In genomic region chr2:46308629-46309028, GRCh38 we compare ENCODE assay signal across 1 cellular context.
A peak's percentile ranks its signal among the peaks of the same experiment; 100 is the strongest.
TF ChIP-seq lines count a peak whose summit lies in the region.

No MANE protein-coding gene starts in this region.

TF ChIP-seq in HepG2, 621 proteins besides CTCF, POLR2A, EP300 and RAD21 (continued from another document and continues in another):
- no peak for TF ChIP-seq ZNF318 (CRISPR knock-in tag; IDR thresholded peaks at IDR 0.05)
- TF ChIP-seq POGZ (CRISPR knock-in tag; IDR thresholded peaks at IDR 0.05), result peak; percentile 48
- no peak for TF ChIP-seq ZNF589 (CRISPR knock-in tag; conservative IDR thresholded peaks at IDR 0.05)
- TF ChIP-seq MTA3 (CRISPR knock-in tag; IDR thresholded peaks at IDR 0.05), result no peak
- 0 out of 2 replicates have a peak, but pooled peaks have one; percentile 73 for TF ChIP-seq ZNF557 (CRISPR knock-in tag; IDR thresholded peaks at IDR 0.05)
- TF ChIP-seq ZNF598 (CRISPR knock-in tag; IDR thresholded peaks at IDR 0.05; ENCODE audit: borderline replicate concordance), result no peak
- TF ChIP-seq ZNF205 (CRISPR knock-in tag; IDR thresholded peaks at IDR 0.05), result peak; percentile 37; the same call in 1 of the 2 replicates
- no peak for TF ChIP-seq HHEX (CRISPR knock-in tag; IDR thresholded peaks at IDR 0.05)
- no peak for TF ChIP-seq GATAD1 (CRISPR knock-in tag; IDR thresholded peaks at IDR 0.05)
- peak; percentile 98 for TF ChIP-seq ZBTB39 (CRISPR knock-in tag; IDR thresholded peaks at IDR 0.05)
- TF ChIP-seq CSRNP1 (CRISPR knock-in tag; IDR thresholded peaks at IDR 0.05), result no peak
- no peak for TF ChIP-seq ARNT (IDR thresholded peaks at IDR 0.05)
- no peak for TF ChIP-seq ZNF558 (CRISPR knock-in tag; IDR thresholded peaks at IDR 0.05; ENCODE audit: borderline replicate concordance)
- TF ChIP-seq EZH2 (conservative IDR thresholded peaks at IDR 0.05; ENCODE audit: low read depth, low read length), result no peak
- no peak for TF ChIP-seq JDP2 (CRISPR knock-in tag; IDR thresholded peaks at IDR 0.05; ENCODE audit: borderline replicate concordance)
- TF ChIP-seq WIZ (CRISPR knock-in tag; IDR thresholded peaks at IDR 0.05), result no peak
- TF ChIP-seq ARID2 (CRISPR knock-in tag; IDR thresholded peaks at IDR 0.05; ENCODE audit: borderline replicate concordance), result no peak
- no peak for TF ChIP-seq HOXD1 (CRISPR knock-in tag; IDR thresholded peaks at IDR 0.05)
- no peak for TF ChIP-seq ZNF605 (CRISPR knock-in tag; IDR thresholded peaks at IDR 0.05)
- TF ChIP-seq HNRNPK (IDR thresholded peaks at IDR 0.05; ENCODE audit: low read depth, low read length, poor library complexity, severe bottlenecking), result no peak
- TF ChIP-seq ZNF44 (CRISPR knock-in tag; IDR thresholded peaks at IDR 0.05), result no peak
- TF ChIP-seq KAT2B (IDR thresholded peaks at IDR 0.05; ENCODE audit: borderline replicate concordance, low read depth, low read length), result no peak
- TF ChIP-seq ZNF773 (CRISPR knock-in tag; IDR thresholded peaks at IDR 0.05; ENCODE audit: borderline replicate concordance), result no peak
- TF ChIP-seq NR2F6 (IDR thresholded peaks at IDR 0.05), result peak; percentile 71; the same call in 1 of the 2 replicates
- TF ChIP-seq NR2F6 (CRISPR knock-in tag; IDR thresholded peaks at IDR 0.05), result peak; percentile 84
- TF ChIP-seq EED (CRISPR knock-in tag; IDR thresholded peaks at IDR 0.05), result no peak
- TF ChIP-seq KLF9 (CRISPR knock-in tag; IDR thresholded peaks at IDR 0.05; ENCODE audit: low read depth), result peak; percentile 22; the same call in 1 of the 2 replicates
- peak in 1 of 2 experiments; percentile 69; a peak in 1 of 4 replicates for TF ChIP-seq KLF16 (CRISPR knock-in tag; IDR thresholded peaks at IDR 0.05)
- no peak for TF ChIP-seq STAT5B (CRISPR knock-in tag; IDR thresholded peaks at IDR 0.05)
- no peak for TF ChIP-seq MTF1 (CRISPR knock-in tag; IDR thresholded peaks at IDR 0.05)
- no peak for TF ChIP-seq HNRNPUL1 (IDR thresholded peaks at IDR 0.05; ENCODE audit: low read depth, low read length)
- no peak; the same call in 1 of the 2 replicates for TF ChIP-seq ARNTL (CRISPR knock-in tag; IDR thresholded peaks at IDR 0.05)
- peak; percentile 53; the same call in 1 of the 2 replicates for TF ChIP-seq SALL1 (CRISPR knock-in tag; IDR thresholded peaks at IDR 0.05)
- no peak for TF ChIP-seq RNF219 (CRISPR knock-in tag; IDR thresholded peaks at IDR 0.05)
- no peak for TF ChIP-seq MXI1 (IDR thresholded peaks at IDR 0.05; ENCODE audit: borderline replicate concordance, low read depth, low read length)
- TF ChIP-seq ZNF780A (CRISPR knock-in tag; IDR thresholded peaks at IDR 0.05), result no peak
- no peak for TF ChIP-seq ZNF276 (CRISPR knock-in tag; IDR thresholded peaks at IDR 0.05; ENCODE audit: low read depth)
- no peak for TF ChIP-seq NAIF1 (CRISPR knock-in tag; IDR thresholded peaks at IDR 0.05; ENCODE audit: borderline replicate concordance)
- no peak for TF ChIP-seq EEA1 (CRISPR knock-in tag; IDR thresholded peaks at IDR 0.05; ENCODE audit: borderline replicate concordance)
- TF ChIP-seq FOXJ3 (CRISPR knock-in tag; IDR thresholded peaks at IDR 0.05; ENCODE audit: borderline replicate concordance), result peak; percentile 59; the same call in 1 of the 2 replicates
- TF ChIP-seq HMG20A (CRISPR knock-in tag; IDR thresholded peaks at IDR 0.05; ENCODE audit: borderline replicate concordance), result peak; percentile 81
- TF ChIP-seq THRA (CRISPR knock-in tag; IDR thresholded peaks at IDR 0.05; ENCODE audit: borderline replicate concordance), result no peak
- peak; percentile 90 for TF ChIP-seq SMAD3 (CRISPR knock-in tag; IDR thresholded peaks at IDR 0.05)
- TF ChIP-seq ZNF562 (CRISPR knock-in tag; IDR thresholded peaks at IDR 0.05; ENCODE audit: borderline replicate concordance), result no peak
- no peak for TF ChIP-seq ZNF251 (CRISPR knock-in tag; IDR thresholded peaks at IDR 0.05)
- no peak for TF ChIP-seq REST (IDR thresholded peaks at IDR 0.05; ENCODE audit: borderline replicate concordance in 1 of 2, low read depth in 1 of 2, low read length in 2 of 2)
